14 cellular contexts compared by ENCODE assay signal in the genomic region with DNA sequence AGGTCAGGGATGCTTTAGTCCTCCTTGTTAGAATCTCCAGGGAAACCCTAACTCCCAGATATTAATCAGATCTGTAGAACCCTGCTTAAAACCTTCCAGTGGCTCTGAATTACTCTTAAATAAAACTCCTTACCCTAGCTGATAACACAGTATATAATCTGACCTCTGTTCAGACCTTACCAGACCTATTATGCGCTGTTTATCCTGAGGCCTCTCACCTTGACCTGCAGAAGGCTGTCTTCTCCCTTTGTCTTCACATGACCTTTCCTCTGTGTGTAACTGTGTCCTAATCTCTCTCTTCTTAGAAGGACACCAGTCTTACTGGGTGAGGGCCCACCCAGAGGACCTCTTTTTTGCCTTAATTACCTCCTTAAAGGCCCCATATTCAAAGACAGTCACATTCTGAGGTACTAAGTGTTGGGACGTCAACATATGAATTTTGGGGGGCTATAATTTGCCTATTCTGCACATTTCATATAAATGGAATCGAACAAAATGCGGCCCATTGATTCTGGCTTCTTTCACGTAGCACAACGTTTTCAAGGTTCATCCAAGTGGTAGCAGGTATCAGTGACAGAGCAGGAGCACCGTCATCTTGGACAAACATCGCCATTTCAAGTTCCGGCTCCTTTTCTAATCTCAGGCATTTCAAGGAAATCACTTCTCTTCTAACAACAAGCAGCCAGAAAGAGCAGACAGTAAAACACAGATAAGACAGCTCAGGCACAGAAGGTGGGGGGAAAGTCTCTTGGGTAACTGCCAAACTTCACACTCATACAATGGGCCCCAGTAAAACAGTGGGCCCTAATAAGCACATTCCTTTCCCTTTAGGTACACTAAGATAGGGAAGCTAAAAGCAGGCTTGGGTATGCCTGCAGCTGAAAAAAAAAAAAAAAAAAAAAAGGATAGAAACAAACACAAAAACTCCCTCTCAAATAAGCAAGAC.
DNase-seq lines count a peak whose midpoint lies in the region; ATAC-seq, FAIRE-seq and TF ChIP-seq lines count a peak whose summit lies in the region.
"Had no signal": no experiment of that assay in that cellular context is flagged by ENCODE, and none has a peak within 500 bp of the region (broad histone marks: within the 10 kb centered on the region; RNA-seq: fewer than 3 reads in every experiment).

No MANE protein-coding gene starts in this region.

- POLR2A ChIA-PET in HepG2 (lab: Yijun Ruan, JAX), result no interaction called here

- H3K36me3 Mint-ChIP-seq in endothelial cell (ENCODE audit: low read depth, unreplicated experiment), result no peaks in the 10 kb centered on the region
- H3K36me3 Mint-ChIP-seq in activated CD4-positive, alpha-beta T cell treated with anti-CD3 and anti-CD28 coated beads, Interleukin-2, amount 10 ng/mL, durations not matched to agents 24 days and 14 days (ENCODE audit: low read depth), result no peaks in the 10 kb centered on the region
- H3K36me3 Mint-ChIP-seq: activated naive CD8-positive, alpha-beta T cell had no signal

- H3K27ac ChIP-seq in HepG2 (ENCODE audit: extremely low read length, insufficient read depth, low read length) (peak overlapping the region; percentile 49), right lobe of liver (no peak overlapping the region), mucosa of rectum (ENCODE audit: low read depth in 2 of 2, low read length in 2 of 2) (peak overlapping the region; percentile 24 to 39), vagina (peak overlapping the region; percentile 50)

- in situ Hi-C loops in HepG2 (cut with HindIII; ENCODE audit: extremely low pct_ligation_motif_present, low pct_unique_long_range_greater_than_20kb), result no loop called here

- no peaks in the 10 kb centered on the region for H3K79me2 ChIP-seq in HepG2 (ENCODE audit: insufficient read depth, low read length)

- H2AFZ ChIP-seq in HepG2 (ENCODE audit: low read length), result no peak overlapping the region

- TF ChIP-seq EP300 in HepG2 (IDR thresholded peaks at IDR 0.05; ENCODE audit: low read depth in 2 of 2, low read length in 2 of 2), result peak in 1 of 2 experiments; percentile 2; a peak in 1 of 4 replicates
- no peak for TF ChIP-seq EP300 in HepG2 (CRISPR knock-in tag; IDR thresholded peaks at IDR 0.05; ENCODE audit: borderline replicate concordance)

- H3K27me3 ChIP-seq in HepG2 (ENCODE audit: control insufficient read depth in 1 of 2, insufficient read depth in 2 of 2, low read length in 2 of 2), result no peaks in the 10 kb centered on the region; a peak in 2 of 5 replicates
- H3K27me3 ChIP-seq in right lobe of liver, result no peaks in the 10 kb centered on the region
- no peaks in the 10 kb centered on the region for H3K27me3 ChIP-seq in mucosa of rectum (ENCODE audit: control insufficient read depth in 2 of 2, insufficient read depth in 2 of 2, low read length in 2 of 2)
- no peaks in the 10 kb centered on the region for H3K27me3 ChIP-seq in vagina

- H3K4me1 Mint-ChIP-seq in endothelial cell (ENCODE audit: unreplicated experiment), result peaks cover 6% of the 10 kb centered on the region
- no peaks in the 10 kb centered on the region for H3K4me1 Mint-ChIP-seq in activated CD4-positive, alpha-beta T cell treated with anti-CD3 and anti-CD28 coated beads, Interleukin-2, amount 10 ng/mL, durations not matched to agents 24 days and 14 days

- ATAC-seq in HepG2, result peak; percentile 65
- no peak for ATAC-seq in right lobe of liver
- no peak for ATAC-seq in HG03457 (IDR thresholded peaks at IDR 0.05; ENCODE audit: unreplicated experiment)
- no peak for ATAC-seq in GM21825 (IDR thresholded peaks at IDR 0.05; ENCODE audit: unreplicated experiment)
- ATAC-seq: effector memory CD8-positive, alpha-beta T cell; Panc1 had no signal

- WGBS in HepG2 (ENCODE audit: low lambda C conversion rate), result 29% methylated on average over 9 of the region's 9 CpGs
- 51% methylated on average over 7 of the region's 9 CpGs for WGBS in right lobe of liver (ENCODE audit: insufficient coverage, low coverage, low lambda C conversion rate, missing lambda C conversion rate)

- FAIRE-seq in HepG2 (lab: Jason Lieb, UNC), result no peak

- H3K9ac ChIP-seq in HepG2 (ENCODE audit: insufficient read depth, low read depth, low read length) (0 out of 2 replicates have a peak overlapping the region, but pooled peaks have one; percentile 1), mucosa of rectum (ENCODE audit: low read depth in 1 of 2, low read length in 2 of 2) (no peak overlapping the region)

- CTCF ChIA-PET in HepG2 (lab: Yijun Ruan, JAX; ENCODE audit: low intra/inter-chr PET ratio, low total read pairs), result no interaction called here

- H3K27ac Mint-ChIP-seq in endothelial cell (ENCODE audit: unreplicated experiment), result peak overlapping the region; percentile 61
- H3K27ac Mint-ChIP-seq in activated CD4-positive, alpha-beta T cell treated with anti-CD3 and anti-CD28 coated beads, Interleukin-2, amount 10 ng/mL, durations not matched to agents 24 days and 14 days, result no peak overlapping the region
- H3K27ac Mint-ChIP-seq: activated naive CD8-positive, alpha-beta T cell; effector memory CD8-positive, alpha-beta T cell had no signal

- TF ChIP-seq POLR2A in HepG2 (IDR thresholded peaks at IDR 0.05; ENCODE audit: insufficient read depth in 1 of 2, low read depth in 2 of 2, low read length in 2 of 2) (no peak), right lobe of liver (IDR thresholded peaks at IDR 0.05) (no peak), vagina (IDR thresholded peaks at IDR 0.05) (no peak)

- H3K27me3 Mint-ChIP-seq in endothelial cell (ENCODE audit: unreplicated experiment), result no peaks in the 10 kb centered on the region
- H3K27me3 Mint-ChIP-seq in activated CD4-positive, alpha-beta T cell treated with anti-CD3 and anti-CD28 coated beads, Interleukin-2, amount 10 ng/mL, durations not matched to agents 24 days and 14 days, result no peaks in the 10 kb centered on the region
- H3K27me3 Mint-ChIP-seq: activated naive CD8-positive, alpha-beta T cell had no signal

- no peaks in the 10 kb centered on the region for H4K20me1 ChIP-seq in HepG2 (ENCODE audit: insufficient read depth, low read length)

- no peaks in the 10 kb centered on the region for H3K9me3 Mint-ChIP-seq in endothelial cell (ENCODE audit: unreplicated experiment)
- no peaks in the 10 kb centered on the region for H3K9me3 Mint-ChIP-seq in activated CD4-positive, alpha-beta T cell treated with anti-CD3 and anti-CD28 coated beads, Interleukin-2, amount 10 ng/mL, durations not matched to agents 24 days and 14 days
- H3K9me3 Mint-ChIP-seq: effector memory CD8-positive, alpha-beta T cell had no signal

- BruUV-seq in HepG2 (replicated peaks; lab: Mats Ljungman, UMichigan), result no TSS peak

- DNase-seq in HepG2 (ENCODE audit: low spot score) (peak; percentile 30), right lobe of liver (no peak), endothelial cell (ENCODE audit: low spot score) (no peak), vagina (ENCODE audit: extremely low spot score in 2 of 2) (no peak)
- DNase-seq in activated CD4-positive, alpha-beta T cell treated with anti-CD3 and anti-CD28 coated beads, Interleukin-2, amount 10 ng/mL, durations not matched to agents 24 days and 14 days, result no peak
- DNase-seq: ACHN; effector memory CD8-positive, alpha-beta T cell; NCI-H446; T-helper 9 cell had no signal

- peak overlapping the region; percentile 60 for H3K4me2 ChIP-seq in HepG2 (ENCODE audit: low read depth, low read length)

- peak overlapping the region in 1 of 3 experiments; percentile 21; a peak in 1 of 6 replicates for H3K4me3 ChIP-seq in HepG2 (replicated peaks in 1 of 3; ENCODE audit: insufficient read depth in 1 of 3, low read depth in 2 of 3, low read length in 3 of 3)
- no peak overlapping the region for H3K4me3 ChIP-seq in right lobe of liver
- no peak overlapping the region for H3K4me3 ChIP-seq in mucosa of rectum (ENCODE audit: low read length in 2 of 2)
- H3K4me3 ChIP-seq in vagina, result no peak overlapping the region

- intact Hi-C loops in HepG2 (cut with micrococcal nuclease; ENCODE audit: unreplicated experiment) (loop anchor here (5.0 kb wide), 1 partner anchor 50 kb away; no protein-coding TSS in a partner anchor), right lobe of liver (cut with DNase I) (no loop called here), vagina (cut with DNase I) (no loop called here)
- intact Hi-C loops in activated CD4-positive, alpha-beta T cell treated with anti-CD3 and anti-CD28 coated beads, Interleukin-2, amount 10 ng/mL, durations not matched to agents 24 days and 14 days (cut with micrococcal nuclease), result no loop called here

- H3K4me3 Mint-ChIP-seq in endothelial cell (ENCODE audit: unreplicated experiment), result no peak overlapping the region
- no peak overlapping the region for H3K4me3 Mint-ChIP-seq in activated CD4-positive, alpha-beta T cell treated with anti-CD3 and anti-CD28 coated beads, Interleukin-2, amount 10 ng/mL, durations not matched to agents 24 days and 14 days
- H3K4me3 Mint-ChIP-seq: activated naive CD8-positive, alpha-beta T cell; effector memory CD8-positive, alpha-beta T cell had no signal

- H3K4me1 ChIP-seq in HepG2 (ENCODE audit: insufficient read depth, low read length) (peaks cover 69% of the 10 kb centered on the region), right lobe of liver (peaks cover 0 to 25% (median 3%) of the 10 kb centered on the region in 4 donors), mucosa of rectum (ENCODE audit: control insufficient read depth in 2 of 2, insufficient read depth in 2 of 2, low read length in 2 of 2) (peaks cover 8 to 27% of the 10 kb centered on the region in 2 donors), vagina (peaks cover 15% of the 10 kb centered on the region)

- TF ChIP-seq CTCF in HepG2 (CRISPR knock-in tag; IDR thresholded peaks at IDR 0.05), result no peak
- TF ChIP-seq CTCF in right lobe of liver (IDR thresholded peaks at IDR 0.05), result no peak
- TF ChIP-seq CTCF in endothelial cell (IDR thresholded peaks at IDR 0.05; ENCODE audit: unreplicated experiment), result no peak
- no peak for TF ChIP-seq CTCF in vagina (IDR thresholded peaks at IDR 0.05)

- H3K9me3 ChIP-seq in HepG2 (ENCODE audit: low read length) (no peaks in the 10 kb centered on the region; the same call in 1 of the 2 replicates), right lobe of liver (no peaks in the 10 kb centered on the region), mucosa of rectum (ENCODE audit: control insufficient read depth in 2 of 2, low read length in 2 of 2) (no peaks in the 10 kb centered on the region), vagina (no peaks in the 10 kb centered on the region)

- H3K36me3 ChIP-seq in HepG2 (replicated peaks in 1 of 2; ENCODE audit: control insufficient read depth in 1 of 2, insufficient read depth in 2 of 2, low read length in 2 of 2), result no peaks in the 10 kb centered on the region
- no peaks in the 10 kb centered on the region for H3K36me3 ChIP-seq in right lobe of liver
- H3K36me3 ChIP-seq in mucosa of rectum (ENCODE audit: control insufficient read depth in 2 of 2, insufficient read depth in 2 of 2, low read length in 2 of 2), result no peaks in the 10 kb centered on the region
- no peaks in the 10 kb centered on the region for H3K36me3 ChIP-seq in vagina

- TF ChIP-seq RAD21 in HepG2 (CRISPR knock-in tag; IDR thresholded peaks at IDR 0.05), result no peak

Comparison
In these comparisons a context has a peak if more than half of its experiments do, and no peak if none do; other contexts are left out.
1. H3K27ac ChIP-seq: peak in HepG2 (single experiment), mucosa of rectum (2 of 2) and vagina (single experiment); none in right lobe of liver (0 of 3).